ENCODE assay signal across 17 cellular contexts in the genomic region with DNA sequence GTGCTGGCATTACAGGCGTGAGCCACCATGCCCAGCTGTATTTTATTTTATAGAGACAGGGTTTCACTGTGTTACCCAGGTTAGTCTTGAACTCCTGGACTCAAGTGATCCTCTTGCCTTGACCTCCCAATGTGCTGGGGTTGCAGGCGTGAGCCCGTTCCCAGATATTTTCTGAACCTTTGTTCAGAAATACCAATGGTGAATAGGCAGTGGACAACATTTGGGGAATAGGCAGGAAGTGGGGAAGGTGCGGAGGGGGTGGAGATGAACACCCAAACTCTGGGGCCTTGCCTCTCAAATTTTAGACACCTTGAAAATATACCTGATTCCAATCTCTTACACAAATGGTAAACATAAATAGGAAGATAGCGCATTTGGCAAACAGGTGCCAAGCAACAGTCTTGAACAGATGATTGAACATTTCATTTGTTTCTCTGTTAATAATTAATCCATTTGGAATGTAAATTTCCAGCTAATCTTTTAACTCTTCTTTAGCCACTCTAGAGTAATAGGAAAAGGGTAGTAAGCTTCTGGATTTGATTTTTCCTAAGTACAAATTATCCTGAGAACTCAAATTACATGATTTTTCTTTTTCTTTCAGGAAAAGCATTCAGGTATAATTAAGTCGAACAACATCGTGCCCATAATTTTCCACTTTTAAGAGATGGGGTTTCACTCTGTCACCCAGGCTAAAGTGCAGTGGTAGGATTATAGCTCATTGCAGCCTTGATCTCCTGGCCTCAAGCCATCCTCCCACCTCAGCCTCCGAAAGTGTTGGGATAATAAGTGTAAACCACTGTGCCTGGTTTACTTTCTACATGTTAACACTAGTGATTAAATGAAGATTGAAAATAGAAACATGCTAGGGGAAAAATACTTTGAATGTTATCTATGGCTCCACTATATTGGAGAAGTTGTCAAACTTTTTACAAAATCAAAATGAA.
"Had no signal": no experiment of that assay in that cellular context is flagged by ENCODE, and none has a peak within 500 bp of the region (broad histone marks: within the 10 kb centered on the region; RNA-seq: fewer than 3 reads in every experiment).

No MANE protein-coding gene starts in this region.

- H3K4me1 Mint-ChIP-seq: mesothelial cell of epicardium; stimulated activated effector memory CD8-positive, alpha-beta T cell treated with anti-CD3 and anti-CD28 coated beads, Interleukin-12 subunit alpha, Interleukin-12 subunit beta, amount 100 ng/mL, for 72 hours had no signal

- H3K36me3 Mint-ChIP-seq: activated CD8-positive, alpha-beta memory T cell treated with anti-CD3 and anti-CD28 coated beads, Interleukin-2, amount 10 ng/mL, durations not matched to agents 7 days and 5 days; activated naive CD8-positive, alpha-beta T cell; mesothelial cell of epicardium; stimulated activated effector memory CD8-positive, alpha-beta T cell treated with anti-CD3 and anti-CD28 coated beads, Interleukin-12 subunit alpha, Interleukin-12 subunit beta, amount 100 ng/mL, for 72 hours had no signal

- H3K27me3 ChIP-seq: breast epithelium, dorsolateral prefrontal cortex, esophagus muscularis mucosa, thyroid gland, uterus had no signal

- H3K27ac ChIP-seq: breast epithelium, dorsolateral prefrontal cortex, esophagus muscularis mucosa, parathyroid adenoma, thyroid gland, uterus had no signal

- H3K9me3 ChIP-seq: breast epithelium, esophagus muscularis mucosa, thyroid gland, uterus had no signal

- H3K4me2 ChIP-seq: smooth muscle cell had no signal

- H3K79me2 ChIP-seq: parathyroid adenoma had no signal

- H3K9me3 Mint-ChIP-seq: activated T-cell treated with anti-CD3 and anti-CD28 coated beads, Interleukin-2, amount 50 U/mL, for 4 hours; mesothelial cell of epicardium; stimulated activated effector memory CD8-positive, alpha-beta T cell treated with anti-CD3 and anti-CD28 coated beads, Interleukin-12 subunit alpha, Interleukin-12 subunit beta, amount 100 ng/mL, for 72 hours had no signal

- H3K9ac ChIP-seq: parathyroid adenoma had no signal

- DNase-seq: activated CD4-positive, alpha-beta T cell treated with anti-CD3 and anti-CD28 coated beads, Interleukin-2, amount 50 U/mL, for 48 hours; activated CD8-positive, alpha-beta memory T cell treated with anti-CD3 and anti-CD28 coated beads, Interleukin-2, amount 10 ng/mL, durations not matched to agents 7 days and 5 days; activated effector memory CD4-positive, alpha-beta T cell treated with anti-CD3 and anti-CD28 coated beads, Interleukin-2, amount 50 U/mL, for 16 hours; activated T-cell treated with anti-CD3 and anti-CD28 coated beads, Interleukin-2, amount 50 U/mL, for 4 hours; anterior cingulate cortex; dorsolateral prefrontal cortex; glutamatergic neuron; T-helper 2 cell; thyroid gland; uterus had no signal

- H3K4me1 ChIP-seq: breast epithelium, esophagus muscularis mucosa, parathyroid adenoma, thyroid gland, uterus had no signal

- H3K4me3 Mint-ChIP-seq: activated CD8-positive, alpha-beta memory T cell treated with anti-CD3 and anti-CD28 coated beads, Interleukin-2, amount 10 ng/mL, durations not matched to agents 7 days and 5 days; activated naive CD8-positive, alpha-beta T cell; activated T-cell treated with anti-CD3 and anti-CD28 coated beads, Interleukin-2, amount 50 U/mL, for 4 hours; mesothelial cell of epicardium; stimulated activated effector memory CD8-positive, alpha-beta T cell treated with anti-CD3 and anti-CD28 coated beads, Interleukin-12 subunit alpha, Interleukin-12 subunit beta, amount 100 ng/mL, for 72 hours had no signal

- ATAC-seq: activated CD8-positive, alpha-beta memory T cell treated with anti-CD3 and anti-CD28 coated beads, Interleukin-2, amount 10 ng/mL, durations not matched to agents 7 days and 5 days; activated T-cell treated with anti-CD3 and anti-CD28 coated beads, Interleukin-2, amount 50 U/mL, for 4 hours; stimulated activated effector memory CD8-positive, alpha-beta T cell treated with anti-CD3 and anti-CD28 coated beads, Interleukin-12 subunit alpha, Interleukin-12 subunit beta, amount 100 ng/mL, for 72 hours had no signal

- H3K4me3 ChIP-seq: breast epithelium, dorsolateral prefrontal cortex, esophagus muscularis mucosa, smooth muscle cell, thyroid gland, uterus had no signal

- H3K27ac Mint-ChIP-seq: activated CD8-positive, alpha-beta memory T cell treated with anti-CD3 and anti-CD28 coated beads, Interleukin-2, amount 10 ng/mL, durations not matched to agents 7 days and 5 days; activated naive CD8-positive, alpha-beta T cell; mesothelial cell of epicardium; stimulated activated effector memory CD8-positive, alpha-beta T cell treated with anti-CD3 and anti-CD28 coated beads, Interleukin-12 subunit alpha, Interleukin-12 subunit beta, amount 100 ng/mL, for 72 hours had no signal

- H3K36me3 ChIP-seq: breast epithelium, esophagus muscularis mucosa, thyroid gland, uterus had no signal

- H2AFZ ChIP-seq: parathyroid adenoma had no signal
